9 cellular contexts compared by ENCODE assay signal in the genomic region with DNA sequence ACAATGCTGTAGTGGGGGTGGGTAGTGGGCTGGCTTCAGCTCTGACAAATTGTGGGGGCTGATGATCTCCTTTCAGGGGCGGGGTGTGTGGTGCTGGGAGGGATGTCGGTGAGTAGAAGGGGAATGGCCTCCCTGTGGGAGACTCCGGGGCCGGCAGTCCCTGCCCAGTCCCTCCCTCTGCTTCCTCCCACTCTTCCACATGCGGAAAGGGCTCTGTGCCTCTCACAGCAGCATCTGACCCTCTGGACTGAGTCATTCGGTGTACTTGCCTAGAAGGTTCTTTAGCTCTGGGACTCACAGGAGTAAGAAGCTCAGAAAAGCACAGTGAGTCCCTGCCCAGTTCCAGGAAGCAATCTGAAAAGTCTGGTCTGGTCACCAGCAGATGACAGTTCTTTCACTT. TPM values are rescaled to one million over a fixed set of nuclear protein-coding genes. Genes with fewer than 3 reads are reported as not detected.
A peak's percentile ranks its signal among the peaks of the same experiment; 100 is the strongest.
DNase-seq lines count a peak whose midpoint lies in the region; TF ChIP-seq lines count a peak whose summit lies in the region.
"Had no signal": no experiment of that assay in that cellular context is flagged by ENCODE, and none has a peak within 500 bp of the region (broad histone marks: within the 10 kb centered on the region; RNA-seq: fewer than 3 reads in every experiment).

No MANE protein-coding gene starts in this region.

- TF ChIP-seq CTCF in fibroblast of mammary gland (conservative IDR thresholded peaks at IDR 0.05; ENCODE audit: control insufficient read depth, insufficient read depth, low read depth, low read length) (no peak), OCI-LY7 (conservative IDR thresholded peaks at IDR 0.05; ENCODE audit: low read length) (no peak)

- H3K4me2 ChIP-seq in neuronal stem cell (ENCODE audit: insufficient read depth, low read length, poor library complexity, severe bottlenecking) = no peak overlapping the region
- no peak overlapping the region for H3K4me2 ChIP-seq in OCI-LY7 (ENCODE audit: low read length)

- no peak overlapping the region for H3K4ac ChIP-seq in neuronal stem cell (ENCODE audit: low read length)

- intact Hi-C loops in OCI-LY7 (cut with micrococcal nuclease; ENCODE audit: unreplicated experiment) = no loop called here

- DNase-seq in Ammon's horn (ENCODE audit: low spot score) = peak; percentile 52
- DNase-seq in RPMI7951 (ENCODE audit: low read depth) = peak; percentile 85
- peak; percentile 90 for DNase-seq in fibroblast of mammary gland (ENCODE audit: low read depth)
- no peak for DNase-seq in neuronal stem cell (ENCODE audit: low spot score)
- no peak for DNase-seq in OCI-LY7 (ENCODE audit: low spot score)
- no peak for DNase-seq in NCI-H1417 treated with DMSO at 0.1 percent for 48 hours (lab: John Stamatoyannopoulos, UW)
- DNase-seq in stimulated activated CD4-positive, alpha-beta T cell treated with anti-CD3 and anti-CD28 coated beads, Interleukin-2, amount 100 ng/mL, for 24 hours = no peak
- no peak for DNase-seq in DMS153 treated with DMSO at 0.1 percent for 48 hours (lab: John Stamatoyannopoulos, UW; ENCODE audit: unreplicated experiment)
- DNase-seq: NK-92 treated with Interleukin-12 subunit alpha and Interleukin-12 subunit beta, amount 100 ng/mL, for 24 hours had no signal

- H3K27ac ChIP-seq in neuronal stem cell (replicated peaks; ENCODE audit: low read length) (no peak overlapping the region), OCI-LY7 (ENCODE audit: low read depth, low read length, poor library complexity, severe bottlenecking) (no peak overlapping the region)

- H3K4me1 ChIP-seq in neuronal stem cell (ENCODE audit: control insufficient read depth in 2 of 2, insufficient read depth in 1 of 2, low read depth in 1 of 2, low read length in 2 of 2) (peaks cover 7 to 18% of the 10 kb centered on the region in 2 donors), OCI-LY7 (ENCODE audit: insufficient read depth, low read length, poor library complexity, severe bottlenecking) (peaks cover 12% of the 10 kb centered on the region)

- H2AFZ ChIP-seq in neuronal stem cell (ENCODE audit: low read length) = peak overlapping the region; percentile 77
- no peak overlapping the region for H2AFZ ChIP-seq in OCI-LY7 (ENCODE audit: low read length)

- POLR2A ChIA-PET in OCI-LY7 (lab: Charles Lee) = interaction anchor here (1.3 kb wide), 1 partner anchor 14 kb away, joined by 4 read pairs; a partner anchor contains a TSS

- no peak overlapping the region for H3K9ac ChIP-seq in neuronal stem cell (ENCODE audit: low read depth, low read length, poor library complexity)

- H3K79me1 ChIP-seq in neuronal stem cell (ENCODE audit: low read depth, low read length) = no peaks in the 10 kb centered on the region

- peaks cover 19% of the 10 kb centered on the region; the same call in 1 of the 2 replicates for H3K79me2 ChIP-seq in OCI-LY7 (ENCODE audit: insufficient read depth, low read depth, low read length)

- no peak overlapping the region for H2BK15ac ChIP-seq in neuronal stem cell (ENCODE audit: low read length)

- no peak overlapping the region for H2BK12ac ChIP-seq in neuronal stem cell (ENCODE audit: low read length)

- H3K27me3 ChIP-seq in neuronal stem cell (ENCODE audit: control insufficient read depth in 3 of 3, insufficient read depth in 3 of 3, low read depth in 1 of 3, low read length in 3 of 3) = no peaks in the 10 kb centered on the region

- no CpG with 5 or more reads among the region's 6 CpGs for WGBS in neuronal stem cell (ENCODE audit: extremely low coverage in 2 of 2, insufficient read length in 2 of 2, insufficient replicate concordance in 1 of 2), 2 donors

- no peak overlapping the region for H4K91ac ChIP-seq in neuronal stem cell (ENCODE audit: low read depth, low read length, poor library complexity)

- CTCF ChIA-PET in OCI-LY7 (lab: Charles Lee; ENCODE audit: unreplicated experiment) = no interaction called here

- H3K9me2 ChIP-seq in OCI-LY7 (ENCODE audit: insufficient read depth, low read length) = no peaks in the 10 kb centered on the region

- no peak overlapping the region for H4K8ac ChIP-seq in neuronal stem cell (ENCODE audit: low read depth, low read length)

- no TSS peak for BruUV-seq in OCI-LY7 (replicated peaks; lab: Mats Ljungman, UMichigan)

- no peak overlapping the region for H2BK120ac ChIP-seq in neuronal stem cell (ENCODE audit: low read depth, low read length)

- no peak overlapping the region for H3K14ac ChIP-seq in neuronal stem cell (ENCODE audit: low read length)

- no peak overlapping the region for H3K18ac ChIP-seq in neuronal stem cell (ENCODE audit: low read length)

- H2AK5ac ChIP-seq in neuronal stem cell (ENCODE audit: low read depth, low read length) = no peak overlapping the region

- no peaks in the 10 kb centered on the region for H3K36me3 ChIP-seq in neuronal stem cell (replicated peaks in 1 of 2; ENCODE audit: control insufficient read depth in 2 of 2, insufficient read depth in 2 of 2, low read length in 2 of 2)
- peaks cover 83% of the 10 kb centered on the region for H3K36me3 ChIP-seq in OCI-LY7 (ENCODE audit: insufficient read depth, low read length)

- no peak overlapping the region for H3K4me3 ChIP-seq in fibroblast of mammary gland (ENCODE audit: control insufficient read depth, low read depth, low read length)
- H3K4me3 ChIP-seq in neuronal stem cell (ENCODE audit: low read length in 2 of 2) = peak overlapping the region in 1 of 2 donors; percentile 8
- no peak overlapping the region for H3K4me3 ChIP-seq in OCI-LY7 (ENCODE audit: low read depth, low read length, poor library complexity, severe bottlenecking)

- no peak overlapping the region for H2BK5ac ChIP-seq in neuronal stem cell (ENCODE audit: low read length)

- H3K23ac ChIP-seq in neuronal stem cell (ENCODE audit: low read depth, low read length, poor library complexity) = no peak overlapping the region

- no peaks in the 10 kb centered on the region for H3K9me3 ChIP-seq in neuronal stem cell (replicated peaks in 1 of 2; ENCODE audit: control insufficient read depth in 2 of 2, insufficient read depth in 1 of 2, low read depth in 1 of 2, low read length in 2 of 2)
- peaks cover 12% of the 10 kb centered on the region for H3K9me3 ChIP-seq in OCI-LY7 (ENCODE audit: low read length)

- no peaks in the 10 kb centered on the region for H4K20me1 ChIP-seq in OCI-LY7 (ENCODE audit: insufficient read depth, low read length)

RNA-seq across cellular contexts. Expression of a gene that starts 14.2 kb away (rescaled TPM):
- under 0.01 TPM in 1 of 2 replicates, not detected in the other for total RNA-seq in RPMI7951 (2014; rRNA removed; shearing (Covaris generic))
- polyA plus RNA-seq in neuronal stem cell (2013, experiment 1 of 2) = not detected
- polyA plus RNA-seq in neuronal stem cell (2013, experiment 2 of 2) = not detected
- 11.1 and 14.4 TPM in 2 replicates for total RNA-seq in OCI-LY7 (2014; rRNA removed; shearing (Covaris generic))
- 14.7 and 15.7 TPM in 2 replicates for total RNA-seq in OCI-LY7 (2022)

Comparison
In these comparisons a context has a peak if more than half of its experiments do, and no peak if none do; other contexts are left out.
1. DNase-seq: peak in Ammon's horn (single experiment), RPMI7951 (single experiment) and fibroblast of mammary gland (single experiment); none in neuronal stem cell (single experiment), OCI-LY7 (single experiment), NCI-H1417 treated with DMSO at 0.1 percent for 48 hours (single experiment), stimulated activated CD4-positive, alpha-beta T cell treated with anti-CD3 and anti-CD28 coated beads, Interleukin-2, amount 100 ng/mL, for 24 hours (0 of 2) and DMS153 treated with DMSO at 0.1 percent for 48 hours (single experiment).
2. RNA of a gene that starts 14.2 kb away (total RNA-seq): 11.1 to 15.7 TPM in OCI-LY7; under 0.01 TPM in RPMI7951; every median in the first group is over 10 times any median in the second.